In genomic region chr13:33745370-33746324, GRCh38 we compare ENCODE assay signal across 9 cellular contexts.
DNase-seq lines count a peak whose midpoint lies in the region; ATAC-seq, FAIRE-seq and TF ChIP-seq lines count a peak whose summit lies in the region.
"Had no signal": no experiment of that assay in that cellular context is flagged by ENCODE, and none has a peak within 500 bp of the region (broad histone marks: within the 10 kb centered on the region; RNA-seq: fewer than 3 reads in every experiment).

No MANE protein-coding gene starts in this region.

- DNase-seq in NCI-H1105 (lab: John Stamatoyannopoulos, UW): peak; percentile 83
- DNase-seq in germinal center (ENCODE audit: low spot score): peak; percentile 68
- DNase-seq in GM10248 (ENCODE audit: extremely low spot score): no peak
- no peak for DNase-seq in kidney
- DNase-seq in adrenal gland: no peak
- no peak for DNase-seq in hypothalamus (lab: John Stamatoyannopoulos, UW)

- ATAC-seq in GM18861 (IDR thresholded peaks at IDR 0.05; ENCODE audit: unreplicated experiment): peak; percentile 41
- ATAC-seq in HG02642 (IDR thresholded peaks at IDR 0.05; ENCODE audit: poor library complexity, unreplicated experiment): peak; percentile 77

- 72 to 85% (median 77%) methylated on average over 7 of the region's 7 CpGs for WGBS in adrenal gland, 4 donors

- TF ChIP-seq POLR2A in adrenal gland (IDR thresholded peaks at IDR 0.05): no peak

- no peak overlapping the region for H3K4me3 ChIP-seq in kidney (ENCODE audit: low read length in 2 of 2)
- no peak overlapping the region for H3K4me3 ChIP-seq in adrenal gland
- H3K4me3 ChIP-seq: coronary artery had no signal

- CTCF ChIA-PET in GM10248 (lab: Yijun Ruan, JAX): no interaction called here

- TF ChIP-seq CTCF in GM10248 (IDR thresholded peaks at IDR 0.05; ENCODE audit: control extremely low read depth, extremely low read depth, low read depth, missing control alignments) (no peak), kidney (IDR thresholded peaks at IDR 0.05; ENCODE audit: borderline replicate concordance, extremely low read depth, insufficient read depth) (no peak), adrenal gland (IDR thresholded peaks at IDR 0.05) (no peak)

- no peaks in the 10 kb centered on the region for H3K9me3 ChIP-seq in kidney (ENCODE audit: control insufficient read depth in 1 of 2, low read length in 2 of 2)
- no peaks in the 10 kb centered on the region for H3K9me3 ChIP-seq in adrenal gland (replicated peaks in 1 of 3)

- no peaks in the 10 kb centered on the region for H3K27me3 ChIP-seq in adrenal gland

- H3K9ac ChIP-seq in kidney (ENCODE audit: low read length in 2 of 2): no peak overlapping the region

- no peak for FAIRE-seq in kidney (lab: Jason Lieb, UNC)

- no peak overlapping the region for H3K27ac ChIP-seq in kidney (ENCODE audit: low read depth in 2 of 2, low read length in 2 of 2)
- H3K27ac ChIP-seq in adrenal gland: no peak overlapping the region
- H3K27ac ChIP-seq: coronary artery had no signal

- POLR2A ChIA-PET in GM10248 (lab: Yijun Ruan, JAX): no interaction called here

- intact Hi-C loops in kidney (cut with DNase I) (no loop called here), adrenal gland (cut with DNase I) (no loop called here)

- H3K36me3 ChIP-seq in kidney (ENCODE audit: control insufficient read depth in 1 of 2, insufficient read depth in 2 of 2, low read length in 2 of 2) (no peaks in the 10 kb centered on the region), adrenal gland (replicated peaks in 1 of 2) (no peaks in the 10 kb centered on the region)

- H3K4me1 ChIP-seq in kidney (ENCODE audit: control insufficient read depth in 1 of 2, insufficient read depth in 1 of 2, low read depth in 1 of 2, low read length in 2 of 2): no peaks in the 10 kb centered on the region
- no peaks in the 10 kb centered on the region for H3K4me1 ChIP-seq in adrenal gland (replicated peaks in 1 of 2)

Comparison
In these comparisons a context has a peak if more than half of its experiments do, and no peak if none do; other contexts are left out.
1. DNase-seq: peak in NCI-H1105 (single experiment) and germinal center (single experiment); none in GM10248 (single experiment), kidney (single experiment), adrenal gland (0 of 7) and hypothalamus (0 of 51).